8 cellular contexts compared by ENCODE assay signal in genomic region chr4:153152453-153153338, GRCh38. TPM values are rescaled to one million over a fixed set of nuclear protein-coding genes. Genes with fewer than 3 reads are reported as not detected.
DNase-seq lines count a peak whose midpoint lies in the region; FAIRE-seq and TF ChIP-seq lines count a peak whose summit lies in the region.

No MANE protein-coding gene starts in this region.

- H3K36me3 Mint-ChIP-seq in HFFc6 (ENCODE audit: low read depth), result no peaks in the 10 kb centered on the region

- H3K4me3 ChIP-seq in WERI-Rb-1 (ENCODE audit: low read depth, low read length), result peak overlapping the region; percentile 71
- H3K4me3 ChIP-seq in kidney (ENCODE audit: low read length in 2 of 2), result peak overlapping the region; percentile 77 to 84

- FAIRE-seq in kidney (lab: Jason Lieb, UNC), result no peak

- no peaks in the 10 kb centered on the region for H3K9me3 ChIP-seq in WERI-Rb-1 (ENCODE audit: severe bottlenecking)
- H3K9me3 ChIP-seq in kidney (ENCODE audit: control insufficient read depth in 1 of 2, low read length in 2 of 2), result no peaks in the 10 kb centered on the region

- H3K27me3 Mint-ChIP-seq in HFFc6 (ENCODE audit: insufficient read depth), result peaks cover 2% of the 10 kb centered on the region

- H3K27ac Mint-ChIP-seq in HFFc6, result peak overlapping the region; percentile 68; the same call in 1 of the 2 replicates

- H3K4me1 ChIP-seq in kidney (ENCODE audit: control insufficient read depth in 1 of 2, insufficient read depth in 1 of 2, low read depth in 1 of 2, low read length in 2 of 2), result peaks cover 11 to 17% of the 10 kb centered on the region in 2 donors

- no peaks in the 10 kb centered on the region for H3K36me3 ChIP-seq in WERI-Rb-1
- no peaks in the 10 kb centered on the region for H3K36me3 ChIP-seq in kidney (ENCODE audit: control insufficient read depth in 1 of 2, insufficient read depth in 2 of 2, low read length in 2 of 2)

- peak overlapping the region; percentile 91 for H3K4me3 Mint-ChIP-seq in HFFc6

- H3K9me3 Mint-ChIP-seq in HFFc6, result no peaks in the 10 kb centered on the region

- in situ Hi-C loops in T47D (cut with HindIII; ENCODE audit: low pct_unique_long_range_greater_than_20kb, low sequenced_read_pairs), result no loop called here

- TF ChIP-seq CTCF in HFFc6 (IDR thresholded peaks at IDR 0.05), result no peak
- TF ChIP-seq CTCF in WERI-Rb-1 (IDR thresholded peaks at IDR 0.05; ENCODE audit: low read depth, low read length), result no peak
- TF ChIP-seq CTCF in kidney (IDR thresholded peaks at IDR 0.05; ENCODE audit: borderline replicate concordance, extremely low read depth, insufficient read depth), result no peak

- intact Hi-C loops in kidney (cut with DNase I), result no loop called here

- H3K9ac ChIP-seq in kidney (ENCODE audit: low read length in 2 of 2), result peak overlapping the region; percentile 49 to 69

- no peaks in the 10 kb centered on the region for H3K27me3 ChIP-seq in WERI-Rb-1 (ENCODE audit: insufficient read depth, low read depth, severe bottlenecking)

- H3K27ac ChIP-seq in WERI-Rb-1, result peak overlapping the region; percentile 92
- peak overlapping the region; percentile 75 to 79 for H3K27ac ChIP-seq in kidney (ENCODE audit: low read depth in 2 of 2, low read length in 2 of 2)

- DNase-seq in Daoy (ENCODE audit: low read depth), result peak; percentile 23
- no peak for DNase-seq in HFFc6
- DNase-seq in NCI-H1417 treated with DMSO at 0.1 percent for 48 hours (lab: John Stamatoyannopoulos, UW), result peak; percentile 46
- peak; percentile 95 for DNase-seq in WERI-Rb-1
- DNase-seq in T47D (ENCODE audit: low read depth in 1 of 2, low spot score in 1 of 2), result peak; percentile 15 to 21
- DNase-seq in kidney, result peak; percentile 83
- DNase-seq in stimulated activated CD4-positive, alpha-beta T cell treated with anti-CD3 and anti-CD28 coated beads, Interleukin-1b, Interleukin-23, amount 100 ng/mL, for 1 hour (ENCODE audit: low read depth in 2 of 2), result peak; percentile 7 to 45
- DNase-seq in T1000 (lab: John Stamatoyannopoulos, UW), result no peak

- H3K4me1 Mint-ChIP-seq in HFFc6 (ENCODE audit: low read depth), result peaks cover 30% of the 10 kb centered on the region

RNA-seq across cellular contexts. Expression of gene TRIM2, which starts 51.5 kb away (rescaled TPM):
- total RNA-seq in Daoy (2014; rRNA removed; shearing (Covaris generic)), result 6.7 and 9.9 TPM in 2 replicates
- total RNA-seq in HFFc6 (2021; fragmentation: NEBNext Ultra II Directional; extraction: Animal tissue kit (Norgen Biotek cat#: 25700)), result 10 to 100 TPM; 32.3 to 39.6 (median 34.9) TPM
- 122 TPM for total RNA-seq in kidney
- polyA plus RNA-seq in kidney (ENCODE audit: insufficient read depth, low read depth, low replicate concordance), result 23.3 TPM

Comparison
In these comparisons a context has a peak if more than half of its experiments do, and no peak if none do; other contexts are left out.
1. DNase-seq: peak in Daoy (single experiment), NCI-H1417 treated with DMSO at 0.1 percent for 48 hours (single experiment), WERI-Rb-1 (single experiment), T47D (2 of 2), kidney (single experiment) and stimulated activated CD4-positive, alpha-beta T cell treated with anti-CD3 and anti-CD28 coated beads, Interleukin-1b, Interleukin-23, amount 100 ng/mL, for 1 hour (2 of 2); none in HFFc6 (single experiment) and T1000 (single experiment).